9 cellular contexts compared by ENCODE assay signal in the genomic region with DNA sequence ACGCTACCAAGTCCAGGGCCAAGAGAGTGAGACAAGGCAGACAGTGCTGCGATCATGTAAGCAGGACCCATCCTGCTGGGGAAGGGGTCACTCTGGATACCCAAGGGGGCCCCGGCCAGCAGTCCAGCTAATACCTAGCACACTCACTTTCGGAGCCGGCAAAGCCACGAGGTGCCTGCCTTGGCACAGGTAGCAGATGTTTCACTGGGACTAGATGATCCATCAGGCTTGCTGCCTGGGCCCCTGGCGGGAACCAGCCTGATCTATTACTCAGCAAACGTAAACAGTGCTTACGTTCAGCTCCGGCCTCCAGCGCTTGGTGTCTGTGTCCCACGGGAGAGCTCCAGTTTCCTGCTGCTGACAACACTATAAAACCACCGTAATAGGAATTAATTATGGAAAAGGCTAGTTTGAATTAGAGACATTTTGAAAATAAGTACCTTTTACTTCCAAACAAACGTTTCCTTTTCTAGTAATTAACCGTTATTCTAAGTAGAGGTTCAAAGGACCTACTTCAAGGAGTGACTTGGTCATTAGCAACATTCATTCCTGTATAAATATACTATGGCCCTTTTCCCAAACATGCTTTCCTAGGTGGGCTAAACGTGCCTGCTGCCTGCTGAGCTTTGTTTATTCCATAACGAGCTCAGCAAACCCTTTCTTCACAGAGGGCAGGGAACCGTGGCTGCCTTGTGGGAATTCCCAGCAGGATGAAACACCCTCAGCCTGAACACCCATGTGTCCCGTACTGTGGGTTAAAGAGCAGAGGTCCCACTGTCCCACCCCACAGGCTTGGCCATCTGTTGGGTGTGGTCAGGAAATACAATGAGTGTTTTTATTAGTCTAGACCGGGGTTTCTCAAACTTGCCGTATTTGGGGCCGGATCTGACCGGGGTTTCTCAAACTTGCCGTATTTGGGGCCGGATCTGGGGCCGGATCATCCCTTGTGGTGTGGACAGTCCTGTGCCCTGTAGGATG. TPM values are rescaled to one million over a fixed set of nuclear protein-coding genes. Genes with fewer than 3 reads are reported as not detected.
DNase-seq lines count a peak whose midpoint lies in the region; FAIRE-seq and TF ChIP-seq lines count a peak whose summit lies in the region.
"Had no signal": no experiment of that assay in that cellular context is flagged by ENCODE, and none has a peak within 500 bp of the region (broad histone marks: within the 10 kb centered on the region; RNA-seq: fewer than 3 reads in every experiment).

No MANE protein-coding gene starts in this region.

- peaks cover 0 to 5% of the 10 kb centered on the region in 2 donors for H3K4me1 ChIP-seq in small intestine (ENCODE audit: control insufficient read depth in 2 of 2, insufficient read depth in 1 of 2, low read depth in 1 of 2, low read length in 1 of 2)
- H3K4me1 ChIP-seq in MM.1S (ENCODE audit: low read length), result no peaks in the 10 kb centered on the region
- no peaks in the 10 kb centered on the region for H3K4me1 ChIP-seq in adrenal gland (replicated peaks in 1 of 2)

- H3K9ac ChIP-seq in MM.1S (ENCODE audit: low read length), result no peak overlapping the region

- CTCF ChIA-PET in Calu3 (lab: Charles Lee), result no interaction called here

- H3K27ac ChIP-seq in small intestine (ENCODE audit: low read depth in 1 of 2, low read length in 1 of 2), result peak overlapping the region in 1 of 2 donors; percentile 14
- H3K27ac ChIP-seq in MM.1S (ENCODE audit: low read length), result no peak overlapping the region
- no peak overlapping the region for H3K27ac ChIP-seq in adrenal gland

- peak; percentile 48 for DNase-seq in HS-5 (ENCODE audit: low read depth)
- peak; percentile 20 for DNase-seq in NCI-H82 treated with DMSO at 0.1 percent for 48 hours (lab: John Stamatoyannopoulos, UW; ENCODE audit: unreplicated experiment)
- peak; percentile 92 for DNase-seq in fibroblast of peridontal ligament (ENCODE audit: extremely low read depth)
- peak; percentile 46 for DNase-seq in small intestine
- DNase-seq in epidermal melanocyte (ENCODE audit: insufficient read length, low spot score), result no peak
- DNase-seq in MM.1S, result no peak
- DNase-seq in Calu3, result no peak
- DNase-seq in adrenal gland, result no peak
- DNase-seq: stimulated activated CD4-positive, alpha-beta T cell treated with anti-CD3 and anti-CD28 coated beads, Interleukin-15, amount 100 ng/mL, for 24 hours had no signal

- H3K4me1 Mint-ChIP-seq in Calu3 (ENCODE audit: low read depth, unreplicated experiment), result peaks cover 11% of the 10 kb centered on the region

- no peaks in the 10 kb centered on the region for H3K36me3 Mint-ChIP-seq in Calu3 (ENCODE audit: insufficient read depth, unreplicated experiment)

- no peaks in the 10 kb centered on the region for H3F3A ChIP-seq in MM.1S (ENCODE audit: insufficient read depth, low read length)

- H3K4me2 ChIP-seq in MM.1S (ENCODE audit: low read depth, low read length), result no peak overlapping the region

- BruUV-seq in Calu3 (replicated peaks; lab: Mats Ljungman, UMichigan), result no TSS peak

- TF ChIP-seq CTCF in MM.1S (IDR thresholded peaks at IDR 0.05; ENCODE audit: low read length), result no peak
- no peak for TF ChIP-seq CTCF in Calu3 (IDR thresholded peaks at IDR 0.05; ENCODE audit: unreplicated experiment)
- TF ChIP-seq CTCF in adrenal gland (IDR thresholded peaks at IDR 0.05), result no peak

- H2AFZ ChIP-seq in MM.1S (ENCODE audit: low read length), result no peak overlapping the region

- no peaks in the 10 kb centered on the region for H3K9me3 Mint-ChIP-seq in Calu3 (ENCODE audit: low read depth, unreplicated experiment)

- H3K9me3 ChIP-seq in small intestine (ENCODE audit: control insufficient read depth, low read depth) (no peaks in the 10 kb centered on the region), MM.1S (replicated peaks; ENCODE audit: insufficient read depth, low read length) (no peaks in the 10 kb centered on the region), adrenal gland (replicated peaks in 1 of 3) (no peaks in the 10 kb centered on the region)

- 64 to 70% (median 68%) methylated on average over 26 of the region's 26 CpGs for WGBS in small intestine, 3 donors
- WGBS in adrenal gland, 4 donors, result 73 to 79% (median 76%) methylated on average over 20 to 26 of the region's 26 CpGs

- H3K9me2 ChIP-seq in MM.1S (replicated peaks; ENCODE audit: insufficient read depth, low read length), result no peaks in the 10 kb centered on the region

- no peak overlapping the region for H3K4me3 Mint-ChIP-seq in Calu3 (ENCODE audit: low read depth, unreplicated experiment)

- H4K20me1 ChIP-seq in MM.1S (ENCODE audit: insufficient read depth, low read length), result no peaks in the 10 kb centered on the region; the same call in 1 of the 2 replicates

- H3K36me3 ChIP-seq in small intestine (ENCODE audit: control insufficient read depth in 2 of 2, insufficient read depth in 2 of 2, low read length in 2 of 2) (no peaks in the 10 kb centered on the region), MM.1S (replicated peaks; ENCODE audit: insufficient read depth, low read length) (no peaks in the 10 kb centered on the region), adrenal gland (replicated peaks in 1 of 2) (no peaks in the 10 kb centered on the region)

- no peaks in the 10 kb centered on the region for H3K79me2 ChIP-seq in MM.1S (ENCODE audit: low read length)

- H3K27me3 ChIP-seq in small intestine (ENCODE audit: control insufficient read depth in 2 of 2, insufficient read depth in 2 of 2, low read length in 2 of 2) (no peaks in the 10 kb centered on the region), MM.1S (replicated peaks; ENCODE audit: insufficient read depth, low read length) (no peaks in the 10 kb centered on the region), adrenal gland (no peaks in the 10 kb centered on the region)

- H3K4me3 ChIP-seq in small intestine (ENCODE audit: low read depth in 1 of 2, low read length in 2 of 2) (no peak overlapping the region), MM.1S (ENCODE audit: low read length) (no peak overlapping the region), adrenal gland (no peak overlapping the region)

- FAIRE-seq in small intestine (lab: Jason Lieb, UNC), result no peak

- intact Hi-C loops in Calu3 (cut with micrococcal nuclease; ENCODE audit: unreplicated experiment) (no loop called here), adrenal gland (cut with DNase I) (no loop called here)

- no peak for TF ChIP-seq POLR2A in adrenal gland (IDR thresholded peaks at IDR 0.05)

- H3K27ac Mint-ChIP-seq in Calu3 (ENCODE audit: unreplicated experiment), result no peak overlapping the region

- H3K27me3 Mint-ChIP-seq in Calu3 (ENCODE audit: unreplicated experiment), result peaks cover 25% of the 10 kb centered on the region

RNA-seq across cellular contexts. Expression of a gene that starts 18.4 kb away (rescaled TPM):
- polyA plus RNA-seq in small intestine, result 10 to 100 TPM in 2 of 3 donors, 1 to 10 TPM in 1; 9.5 to 17.9 (median 12.2) TPM
- total RNA-seq in Calu3 (2022), result 3.9 and 4.3 TPM in 2 replicates
- 10 to 100 TPM in 3 of 8 donors, 1 to 10 TPM in 5; 4.0 to 18.5 (median 7.1) TPM for total RNA-seq in adrenal gland
- 1 to 10 TPM; 2.3 to 2.7 (median 2.5) TPM for polyA plus RNA-seq in adrenal gland

Comparison
In these comparisons a context has a peak if more than half of its experiments do, and no peak if none do; other contexts are left out.
1. DNase-seq: peak in HS-5 (single experiment), NCI-H82 treated with DMSO at 0.1 percent for 48 hours (single experiment), fibroblast of peridontal ligament (single experiment) and small intestine (single experiment); none in epidermal melanocyte (single experiment), MM.1S (single experiment), Calu3 (single experiment) and adrenal gland (0 of 7).